ENCODE assay signal across 21 cellular contexts in genomic region chr5:91443028-91443427, GRCh38.
A peak's percentile ranks its signal among the peaks of the same experiment; 100 is the strongest.
DNase-seq lines count a peak whose midpoint lies in the region; ATAC-seq and TF ChIP-seq lines count a peak whose summit lies in the region.
"Had no signal": no experiment of that assay in that cellular context is flagged by ENCODE, and none has a peak within 500 bp of the region (broad histone marks: within the 10 kb centered on the region; RNA-seq: fewer than 3 reads in every experiment).

No MANE protein-coding gene starts in this region.

- H3K36me3 ChIP-seq in RWPE2 (ENCODE audit: low read depth) = no peaks in the 10 kb centered on the region
- H3K36me3 ChIP-seq: heart right ventricle, ovary, tibial artery had no signal

- peaks cover 3% of the 10 kb centered on the region for H3K4me1 ChIP-seq in RWPE2 (ENCODE audit: insufficient read depth, poor library complexity, severe bottlenecking)
- H3K4me1 ChIP-seq: heart right ventricle, tibial artery had no signal

- H3K4me3 ChIP-seq in RWPE2 (ENCODE audit: severe bottlenecking) (no peak overlapping the region), retinal pigment epithelial cell (ENCODE audit: low read length) (no peak overlapping the region)
- H3K4me3 ChIP-seq: heart right ventricle, ovary, tibial artery had no signal

- H3K27me3 ChIP-seq in RWPE2 (ENCODE audit: insufficient read depth, poor library complexity, severe bottlenecking) = no peaks in the 10 kb centered on the region
- H3K27me3 ChIP-seq: heart right ventricle, ovary, tibial artery had no signal

- no peak for TF ChIP-seq CTCF in RWPE2 (IDR thresholded peaks at IDR 0.05; ENCODE audit: poor library complexity, severe bottlenecking)
- TF ChIP-seq CTCF in retinal pigment epithelial cell (conservative IDR thresholded peaks at IDR 0.05; ENCODE audit: low read depth, low read length) = no peak

- peak; percentile 55; the same call in 2 of the 3 replicates for ATAC-seq in RWPE2 (ENCODE audit: low read depth)
- ATAC-seq: heart right ventricle, Right ventricle myocardium inferior had no signal

- no peak overlapping the region for H3K27ac ChIP-seq in RWPE2 (ENCODE audit: poor library complexity, severe bottlenecking)
- H3K27ac ChIP-seq: heart right ventricle, ovary, tibial artery had no signal

- no peaks in the 10 kb centered on the region for H3K9me3 ChIP-seq in RWPE2 (ENCODE audit: severe bottlenecking)
- H3K9me3 ChIP-seq: ovary, tibial artery had no signal

- DNase-seq in GM04504 (ENCODE audit: low read depth) = peak; percentile 32
- no peak for DNase-seq in RWPE2 (ENCODE audit: low spot score)
- DNase-seq in fibroblast of peridontal ligament (ENCODE audit: extremely low read depth) = peak; percentile 54
- DNase-seq in retinal pigment epithelial cell (ENCODE audit: low read depth) = peak; percentile 2
- no peak for DNase-seq in activated CD4-positive, alpha-beta T cell treated with anti-CD3 and anti-CD28 coated beads for 48 hours
- no peak for DNase-seq in OCI-M2 (lab: John Stamatoyannopoulos, UW; ENCODE audit: unreplicated experiment)
- DNase-seq in NCI-H1048 (lab: John Stamatoyannopoulos, UW) = no peak
- DNase-seq in HuH-7.5 (ENCODE audit: low spot score) = no peak
- DNase-seq: activated CD4-positive, CD25-positive, alpha-beta regulatory T cell treated with anti-CD3 and anti-CD28 coated beads, Interleukin-2, amount 50 U/mL, for 72 hours; activated CD8-positive, alpha-beta memory T cell treated with anti-CD3 and anti-CD28 coated beads, Interleukin-2, amount 50 U/mL, for 4 hours; activated naive CD4-positive, alpha-beta T cell treated with anti-CD3 and anti-CD28 coated beads for 36 hours; caudate nucleus; CD4-positive, CD25-positive, alpha-beta regulatory T cell; DMS79 treated with DMSO at 0.1 percent for 48 hours; effector memory CD4-positive, alpha-beta T cell; heart right ventricle; kidney; ovary; small intestine; tibial artery had no signal

Comparison
In these comparisons a context has a peak if more than half of its experiments do, and no peak if none do; other contexts are left out.
1. DNase-seq: peak in GM04504 (single experiment), fibroblast of peridontal ligament (single experiment) and retinal pigment epithelial cell (single experiment); none in RWPE2 (single experiment), activated CD4-positive, alpha-beta T cell treated with anti-CD3 and anti-CD28 coated beads for 48 hours (single experiment), OCI-M2 (single experiment), NCI-H1048 (single experiment) and HuH-7.5 (single experiment).